12 cellular contexts compared by ENCODE assay signal in genomic region chr17:5430413-5430999, GRCh38. TPM values are rescaled to one million over a fixed set of nuclear protein-coding genes. Genes with fewer than 3 reads are reported as not detected.
DNase-seq lines count a peak whose midpoint lies in the region; ATAC-seq and TF ChIP-seq lines count a peak whose summit lies in the region.
"Had no signal": no experiment of that assay in that cellular context is flagged by ENCODE, and none has a peak within 500 bp of the region (broad histone marks: within the 10 kb centered on the region; RNA-seq: fewer than 3 reads in every experiment).

No MANE protein-coding gene starts in this region.

- H3K9me3 ChIP-seq in upper lobe of right lung, result no peaks in the 10 kb centered on the region

- TF ChIP-seq CTCF in natural killer cell (IDR thresholded peaks at IDR 0.05) (no peak), upper lobe of right lung (IDR thresholded peaks at IDR 0.05) (no peak)

- no peaks in the 10 kb centered on the region for H3K9me3 Mint-ChIP-seq in natural killer cell treated with Interleukin-12 subunit alpha and Interleukin-12 subunit beta and Interleukin-15 and Interleukin-18, amount 100 ng/mL, for 72 hours
- H3K9me3 Mint-ChIP-seq in natural killer cell, result no peaks in the 10 kb centered on the region

- H3K4me1 ChIP-seq in upper lobe of right lung, result no peaks in the 10 kb centered on the region

- H3K27me3 ChIP-seq in upper lobe of right lung, result no peaks in the 10 kb centered on the region

- peaks cover 11 to 13% of the 10 kb centered on the region in 2 donors for H3K4me1 Mint-ChIP-seq in natural killer cell treated with Interleukin-12 subunit alpha and Interleukin-12 subunit beta and Interleukin-15 and Interleukin-18, amount 100 ng/mL, for 72 hours (ENCODE audit: low read depth in 2 of 2)
- H3K4me1 Mint-ChIP-seq in natural killer cell, result peaks cover 9 to 14% of the 10 kb centered on the region in 2 donors

- H3K27ac ChIP-seq in upper lobe of right lung, result peak overlapping the region; percentile 66

- H3K4me3 ChIP-seq in upper lobe of right lung, result no peak overlapping the region

- H3K27me3 Mint-ChIP-seq in natural killer cell treated with Interleukin-12 subunit alpha and Interleukin-12 subunit beta and Interleukin-15 and Interleukin-18, amount 100 ng/mL, for 72 hours, result no peaks in the 10 kb centered on the region
- H3K27me3 Mint-ChIP-seq in natural killer cell (ENCODE audit: low read depth in 2 of 2), result no peaks in the 10 kb centered on the region

- no peak for ATAC-seq in natural killer cell treated with Interleukin-12 subunit alpha and Interleukin-12 subunit beta and Interleukin-15 and Interleukin-18, amount 100 ng/mL, for 72 hours
- ATAC-seq in natural killer cell (no peak), esophagus mucosa (peak; percentile 78), upper lobe of right lung (peak; percentile 77), HG02870 (IDR thresholded peaks at IDR 0.05; ENCODE audit: unreplicated experiment) (no peak)

- H3K36me3 Mint-ChIP-seq in natural killer cell treated with Interleukin-12 subunit alpha and Interleukin-12 subunit beta and Interleukin-15 and Interleukin-18, amount 100 ng/mL, for 72 hours, result peaks cover 26% of the 10 kb centered on the region
- H3K36me3 Mint-ChIP-seq in natural killer cell, result peaks cover 10% of the 10 kb centered on the region

- peaks cover 98% of the 10 kb centered on the region for H3K36me3 ChIP-seq in upper lobe of right lung

- H3K27ac Mint-ChIP-seq in natural killer cell treated with Interleukin-12 subunit alpha and Interleukin-12 subunit beta and Interleukin-15 and Interleukin-18, amount 100 ng/mL, for 72 hours, result peak overlapping the region; percentile 10 to 57
- H3K27ac Mint-ChIP-seq in natural killer cell, result peak overlapping the region in 1 of 2 donors; percentile 70

- intact Hi-C loops in natural killer cell (cut with micrococcal nuclease), result loop anchor here (10.0 kb wide), 1 partner anchor 316 kb away; the partner anchor contains the start of genes USP6 and ZNF232
- intact Hi-C loops in upper lobe of right lung (cut with DNase I), result no loop called here

- DNase-seq in natural killer cell treated with Interleukin-12 subunit alpha and Interleukin-12 subunit beta and Interleukin-15 and Interleukin-18, amount 100 ng/mL, for 72 hours (ENCODE audit: low spot score), result no peak
- no peak for DNase-seq in natural killer cell
- DNase-seq in upper lobe of right lung, result no peak
- no peak for DNase-seq in NCI-H1417 treated with DMSO at 0.1 percent for 48 hours (lab: John Stamatoyannopoulos, UW)
- DNase-seq: activated CD4-positive, alpha-beta T cell treated with anti-CD3 and anti-CD28 coated beads for 48 hours; activated effector memory CD4-positive, alpha-beta T cell treated with Interleukin-2 at 50 U/mL for 16 hours; kidney; NCI-H187 treated with DMSO at 0.1 percent for 48 hours; stimulated activated CD4-positive, alpha-beta T cell treated with anti-CD3 and anti-CD28 coated beads, Interleukin-15, amount 100 ng/mL, for 24 hours; T-helper 2 cell had no signal

- H3K4me3 Mint-ChIP-seq in natural killer cell treated with Interleukin-12 subunit alpha and Interleukin-12 subunit beta and Interleukin-15 and Interleukin-18, amount 100 ng/mL, for 72 hours, result no peak overlapping the region
- no peak overlapping the region for H3K4me3 Mint-ChIP-seq in natural killer cell

RNA-seq across cellular contexts. Expression of gene C1QBP, which starts 8.4 kb away (rescaled TPM):
- 100 to 1,000 TPM; 173 to 271 TPM for total RNA-seq in natural killer cell treated with Interleukin-12 subunit alpha and Interleukin-12 subunit beta and Interleukin-15 and Interleukin-18, amount 100 ng/mL, for 72 hours
- 10 to 100 TPM; 38.1 to 40.8 (median 40.0) TPM for total RNA-seq in natural killer cell
- total RNA-seq in esophagus mucosa, result 183 TPM
- 73.7 TPM for total RNA-seq in upper lobe of right lung

RNA-seq across cellular contexts. Expression of gene RPAIN, which starts 10.5 kb away (rescaled TPM):
- total RNA-seq in natural killer cell treated with Interleukin-12 subunit alpha and Interleukin-12 subunit beta and Interleukin-15 and Interleukin-18, amount 100 ng/mL, for 72 hours, result 10 to 100 TPM; 54.1 to 64.7 TPM
- total RNA-seq in natural killer cell, result 10 to 100 TPM; 61.8 to 87.7 (median 74.4) TPM
- 20.7 TPM for total RNA-seq in esophagus mucosa
- 32.9 TPM for total RNA-seq in upper lobe of right lung

RNA-seq across cellular contexts. Expression of gene NUP88, which starts 11.0 kb away (rescaled TPM):
- 100 to 1,000 TPM in 1 of 2 donors, 10 to 100 TPM in 1; 82.1 to 118 TPM for total RNA-seq in natural killer cell treated with Interleukin-12 subunit alpha and Interleukin-12 subunit beta and Interleukin-15 and Interleukin-18, amount 100 ng/mL, for 72 hours
- total RNA-seq in natural killer cell (100 to 1,000 TPM; 112 to 136 (median 125) TPM), esophagus mucosa (50.4 TPM), upper lobe of right lung (40.4 TPM)

RNA-seq across cellular contexts. Expression of gene DHX33, which starts 38.3 kb away (rescaled TPM):
- 10 to 100 TPM; 26.5 to 57.0 TPM for total RNA-seq in natural killer cell treated with Interleukin-12 subunit alpha and Interleukin-12 subunit beta and Interleukin-15 and Interleukin-18, amount 100 ng/mL, for 72 hours
- total RNA-seq in natural killer cell (1 to 10 TPM; 5.5 to 8.8 (median 7.7) TPM), esophagus mucosa (11.1 TPM), upper lobe of right lung (10.4 TPM)

RNA-seq across cellular contexts. Expression of gene DERL2, which starts 55.5 kb away (rescaled TPM):
- total RNA-seq in natural killer cell treated with Interleukin-12 subunit alpha and Interleukin-12 subunit beta and Interleukin-15 and Interleukin-18, amount 100 ng/mL, for 72 hours, result 100 to 1,000 TPM; 102 to 128 TPM
- total RNA-seq in natural killer cell (100 to 1,000 TPM in 1 of 3 donors, 10 to 100 TPM in 2; 86.0 to 105 (median 94.3) TPM), esophagus mucosa (35.0 TPM), upper lobe of right lung (64.0 TPM)

Comparison
In these comparisons a context has a peak if more than half of its experiments do, and no peak if none do; other contexts are left out.
1. ATAC-seq: peak in esophagus mucosa (single experiment) and upper lobe of right lung (single experiment); none in natural killer cell treated with Interleukin-12 subunit alpha and Interleukin-12 subunit beta and Interleukin-15 and Interleukin-18, amount 100 ng/mL, for 72 hours (0 of 2), natural killer cell (0 of 3) and HG02870 (single experiment).